In the genomic region with DNA sequence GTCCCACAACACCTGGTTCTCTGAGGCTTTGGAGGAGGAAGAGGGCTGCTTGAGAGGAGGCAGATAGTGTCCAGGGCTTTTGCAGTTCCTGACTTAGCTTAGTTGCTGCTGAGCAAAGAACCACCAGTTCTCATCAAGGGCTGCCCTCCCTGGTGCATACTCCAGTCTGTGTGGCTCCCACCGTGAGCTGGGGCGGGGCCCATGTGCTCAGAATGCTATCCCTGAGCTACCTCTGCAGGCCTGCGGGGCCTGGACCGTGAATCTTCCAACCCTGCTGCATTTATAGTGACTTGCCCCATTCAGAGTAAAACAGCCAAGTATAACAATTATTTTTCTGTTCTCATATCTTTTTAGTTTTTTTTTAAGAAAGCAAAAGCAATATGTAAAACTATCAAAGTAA, we compare ENCODE assay signal across 32 cellular contexts. TPM values are rescaled to one million over a fixed set of nuclear protein-coding genes. Genes with fewer than 3 reads are reported as not detected.
DNase-seq lines count a peak whose midpoint lies in the region; ATAC-seq and TF ChIP-seq lines count a peak whose summit lies in the region.
"Had no signal": no experiment of that assay in that cellular context is flagged by ENCODE, and none has a peak within 500 bp of the region (broad histone marks: within the 10 kb centered on the region; RNA-seq: fewer than 3 reads in every experiment).

No MANE protein-coding gene starts in this region.

- peaks cover 52 to 68% of the 10 kb centered on the region in 2 donors for H3K36me3 ChIP-seq in ascending aorta
- H3K36me3 ChIP-seq in osteoblast (ENCODE audit: insufficient read depth, low read length) = peaks cover 51% of the 10 kb centered on the region
- H3K36me3 ChIP-seq in upper lobe of left lung = peaks cover 7 to 91% (median 53%) of the 10 kb centered on the region in 4 donors

- no peak for ATAC-seq in GM18909 (IDR thresholded peaks at IDR 0.05; ENCODE audit: poor library complexity, unreplicated experiment)
- ATAC-seq in upper lobe of left lung (ENCODE audit: low FRiP score in 2 of 2) = no peak
- ATAC-seq: esophagus mucosa, foreskin keratinocyte, heart right ventricle, right lobe of liver had no signal

- H3K9me3 Mint-ChIP-seq in activated T-cell treated with anti-CD3 and anti-CD28 coated beads, Interleukin-2, amount 50 U/mL, for 24 hours = no peaks in the 10 kb centered on the region
- H3K9me3 Mint-ChIP-seq: neural crest cell; stimulated activated naive CD8-positive, alpha-beta T cell treated with anti-CD3 and anti-CD28 coated beads, Interleukin-15, Interleukin-2, amounts not matched to agents 100 ng/mL and 50 ng/mL, for 24 hours had no signal

- no peak for TF ChIP-seq POLR2A in upper lobe of left lung (IDR thresholded peaks at IDR 0.05)

- H3K4me1 ChIP-seq in ascending aorta (peaks cover 2 to 31% of the 10 kb centered on the region in 2 donors), osteoblast (ENCODE audit: insufficient read depth, low read length) (peaks cover 14% of the 10 kb centered on the region), upper lobe of left lung (peaks cover 6 to 10% (median 9%) of the 10 kb centered on the region in 4 donors)
- H3K4me1 ChIP-seq: Caco-2, right lobe of liver had no signal

- H3K4me3 Mint-ChIP-seq in activated T-cell treated with anti-CD3 and anti-CD28 coated beads, Interleukin-2, amount 50 U/mL, for 24 hours = no peak overlapping the region
- H3K4me3 Mint-ChIP-seq: neural crest cell; stimulated activated naive CD8-positive, alpha-beta T cell treated with anti-CD3 and anti-CD28 coated beads, Interleukin-15, Interleukin-2, amounts not matched to agents 100 ng/mL and 50 ng/mL, for 24 hours had no signal

- 84 to 85% methylated on average over 4 of the region's 4 CpGs for WGBS in upper lobe of left lung, 2 donors

- no peak overlapping the region for H3K4me2 ChIP-seq in osteoblast (ENCODE audit: insufficient read depth, low read length)
- H3K4me2 ChIP-seq: BLaER1 had no signal

- no peak for TF ChIP-seq EP300 in upper lobe of left lung (IDR thresholded peaks at IDR 0.05)

- H3K4me1 Mint-ChIP-seq in activated T-cell treated with anti-CD3 and anti-CD28 coated beads, Interleukin-2, amount 50 U/mL, for 24 hours (ENCODE audit: low read depth) = peaks cover 14% of the 10 kb centered on the region

- TF ChIP-seq CTCF in ascending aorta (IDR thresholded peaks at IDR 0.05) = no peak
- TF ChIP-seq CTCF in osteoblast (IDR thresholded peaks at IDR 0.05; ENCODE audit: extremely low read depth, low read depth, low read length) = no peak
- no peak for TF ChIP-seq CTCF in upper lobe of left lung (IDR thresholded peaks at IDR 0.05)

- H3K27me3 ChIP-seq in ascending aorta = no peaks in the 10 kb centered on the region
- H3K27me3 ChIP-seq in osteoblast (ENCODE audit: insufficient read depth, low read length) = no peaks in the 10 kb centered on the region
- H3K27me3 ChIP-seq in upper lobe of left lung = no peaks in the 10 kb centered on the region
- H3K27me3 ChIP-seq: BLaER1, foreskin keratinocyte, heart right ventricle, right lobe of liver, tibial nerve had no signal

- no peak for DNase-seq in activated T-cell treated with anti-CD3 and anti-CD28 coated beads, Interleukin-2, amount 50 U/mL, for 24 hours
- no peak for DNase-seq in activated T-cell treated with anti-CD3 and anti-CD28 coated beads, Interleukin-2, amount 50 U/mL, for 48 hours
- DNase-seq in ascending aorta (ENCODE audit: low spot score in 2 of 2) = no peak
- peak; percentile 51 for DNase-seq in osteoblast (ENCODE audit: insufficient read length, low spot score, missing footprints)
- DNase-seq in HT-29 (ENCODE audit: low spot score) = no peak
- no peak for DNase-seq in stimulated activated CD4-positive, alpha-beta T cell treated with anti-CD3 and anti-CD28 coated beads, Interleukin-15, amount 100 ng/mL, for 24 hours
- no peak for DNase-seq in upper lobe of left lung
- DNase-seq: activated CD4-positive, alpha-beta T cell treated with anti-CD3 and anti-CD28 coated beads for 48 hours; activated naive CD4-positive, alpha-beta T cell treated with anti-CD3 and anti-CD28 coated beads, Interleukin-2, amount 50 U/mL, for 16 hours; amygdala; Caco-2; foreskin keratinocyte; heart right ventricle; Kasumi-1; kidney glomerular epithelial cell; mammary epithelial cell; NCI-H1436; NCI-H2171; NCI-H524 treated with DMSO at 0.1 percent for 48 hours; posterior cingulate gyrus; right lobe of liver; SHP77 treated with DMSO at 0.1 percent for 48 hours; T-helper 9 cell had no signal

- no peak overlapping the region for H2AFZ ChIP-seq in osteoblast (ENCODE audit: low read length)

- peaks cover 99% of the 10 kb centered on the region for H3K36me3 Mint-ChIP-seq in activated T-cell treated with anti-CD3 and anti-CD28 coated beads, Interleukin-2, amount 50 U/mL, for 24 hours (ENCODE audit: low read depth)

- H3K27ac Mint-ChIP-seq in activated T-cell treated with anti-CD3 and anti-CD28 coated beads, Interleukin-2, amount 50 U/mL, for 24 hours = peak overlapping the region; percentile 23
- H3K27ac Mint-ChIP-seq: stimulated activated naive CD8-positive, alpha-beta T cell treated with anti-CD3 and anti-CD28 coated beads, Interleukin-15, Interleukin-2, amounts not matched to agents 100 ng/mL and 50 ng/mL, for 24 hours had no signal

- H3K27ac ChIP-seq in ascending aorta (peak overlapping the region; percentile 12 to 31), osteoblast (ENCODE audit: low read depth, low read length) (no peak overlapping the region), upper lobe of left lung (no peak overlapping the region)
- H3K27ac ChIP-seq: BLaER1, foreskin keratinocyte, heart right ventricle, right lobe of liver, tibial nerve, VCaP had no signal

- H4K20me1 ChIP-seq in osteoblast (ENCODE audit: insufficient read depth, low read length) = peaks cover 7% of the 10 kb centered on the region

- no peak overlapping the region for H3K4me3 ChIP-seq in ascending aorta
- H3K4me3 ChIP-seq in osteoblast (ENCODE audit: insufficient read depth, low read length) = no peak overlapping the region
- no peak overlapping the region for H3K4me3 ChIP-seq in upper lobe of left lung
- H3K4me3 ChIP-seq: BLaER1, coronary artery, heart right ventricle, right lobe of liver, tibial nerve had no signal

- peaks cover 74% of the 10 kb centered on the region for H3K79me2 ChIP-seq in osteoblast (ENCODE audit: insufficient read depth, low read length)

- H3K27me3 Mint-ChIP-seq in activated T-cell treated with anti-CD3 and anti-CD28 coated beads, Interleukin-2, amount 50 U/mL, for 24 hours = no peaks in the 10 kb centered on the region
- H3K27me3 Mint-ChIP-seq: stimulated activated naive CD8-positive, alpha-beta T cell treated with anti-CD3 and anti-CD28 coated beads, Interleukin-15, Interleukin-2, amounts not matched to agents 100 ng/mL and 50 ng/mL, for 24 hours had no signal

- intact Hi-C loops in ascending aorta (cut with DNase I) = no loop called here

- H3K9me3 ChIP-seq in ascending aorta = no peaks in the 10 kb centered on the region
- no peaks in the 10 kb centered on the region for H3K9me3 ChIP-seq in osteoblast (ENCODE audit: low read depth, low read length)
- H3K9me3 ChIP-seq in upper lobe of left lung = no peaks in the 10 kb centered on the region
- H3K9me3 ChIP-seq: BLaER1, Caco-2, heart right ventricle, right lobe of liver, tibial nerve had no signal

RNA-seq across cellular contexts. Expression of a gene that starts 49.2 kb away (rescaled TPM):
- total RNA-seq in ascending aorta (not detected), osteoblast (0.29 and 0.36 TPM in 2 replicates), upper lobe of left lung (1 to 10 TPM in 2 of 6 donors, under 1 TPM in 1, not detected in 3; 0.94 to 1.4 (median 1.2) TPM)
- 1.9 and 2.2 TPM in 2 replicates for total RNA-seq in HT-29 (2014; rRNA removed; shearing (Covaris generic))
- total RNA-seq: Daoy, foreskin keratinocyte, mammary epithelial cell, neural crest cell had no signal

Comparison
In these comparisons a context has a peak if more than half of its experiments do, and no peak if none do; other contexts are left out.
1. H3K27ac ChIP-seq: peak in ascending aorta (2 of 2); none in osteoblast (single experiment) and upper lobe of left lung (0 of 4).